Comparison of ENCODE assay signal across 19 cellular contexts in the genomic region with DNA sequence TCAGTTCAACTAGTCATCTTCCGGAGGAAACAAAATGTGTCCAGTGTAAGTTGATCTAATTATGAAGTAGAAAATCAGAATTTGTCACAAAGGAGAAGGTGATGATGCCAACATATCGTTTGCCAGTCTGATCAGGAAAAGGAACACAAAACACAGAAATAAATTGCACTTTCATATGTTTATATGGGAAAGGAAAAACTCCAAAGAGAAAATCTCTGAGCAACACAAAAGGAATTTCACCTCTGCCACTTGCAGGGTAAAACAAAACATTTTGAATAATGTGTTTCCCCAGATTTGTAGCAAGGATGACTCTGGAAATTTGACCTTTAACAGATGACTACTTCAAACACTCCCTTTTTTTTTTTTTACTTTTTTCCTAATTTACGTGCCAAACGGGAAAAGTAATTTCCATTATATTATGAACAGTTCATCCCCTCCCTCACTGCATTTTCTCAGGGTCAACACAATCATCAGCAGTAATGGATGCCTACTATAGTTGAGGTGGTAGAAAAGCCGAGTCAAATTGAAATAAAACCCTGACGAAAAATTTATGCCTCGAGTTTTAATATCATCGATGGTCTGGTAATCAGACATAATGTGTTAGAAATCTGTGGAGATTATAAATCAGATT. TPM values are rescaled to one million over a fixed set of nuclear protein-coding genes. Genes with fewer than 3 reads are reported as not detected.
DNase-seq lines count a peak whose midpoint lies in the region; ATAC-seq and TF ChIP-seq lines count a peak whose summit lies in the region.
"Had no signal": no experiment of that assay in that cellular context is flagged by ENCODE, and none has a peak within 500 bp of the region (broad histone marks: within the 10 kb centered on the region; RNA-seq: fewer than 3 reads in every experiment).

No MANE protein-coding gene starts in this region.

- H3K9me3 ChIP-seq in Karpas-422 (ENCODE audit: low read length) (peaks cover 23% of the 10 kb centered on the region; the same call in 1 of the 2 replicates), mesodermal cell (ENCODE audit: control insufficient read depth, low read length) (no peaks in the 10 kb centered on the region), mucosa of descending colon (no peaks in the 10 kb centered on the region)

- no peak overlapping the region for H3K9ac ChIP-seq in Karpas-422 (ENCODE audit: low read length)

- H3K27me3 ChIP-seq in ACC112 (ENCODE audit: insufficient read depth, low read length) (no peaks in the 10 kb centered on the region), Karpas-422 (ENCODE audit: low read length) (no peaks in the 10 kb centered on the region)

- H3K79me2 ChIP-seq in ACC112 (ENCODE audit: control insufficient read depth, insufficient read depth, low read length, unreplicated experiment) (no peaks in the 10 kb centered on the region), Karpas-422 (ENCODE audit: low read length) (no peaks in the 10 kb centered on the region)

- H3K4me2 ChIP-seq in Karpas-422 (ENCODE audit: low read depth, low read length, poor library complexity, severe bottlenecking), result no peak overlapping the region

- 100% methylated on average over 2 of the region's 8 CpGs; no CpG with 5 or more reads in 1 of the 2 experiments for WGBS in mesodermal cell (ENCODE audit: insufficient coverage in 2 of 2), 2 experiments

- DNase-seq in Karpas-422 (no peak), dermis microvascular lymphatic vessel endothelial cell (ENCODE audit: low read depth in 2 of 2) (peak; percentile 93 to 98), mucosa of descending colon (no peak), NCI-H2081 treated with DMSO at 0.1 percent for 48 hours (lab: John Stamatoyannopoulos, UW) (no peak), superior temporal gyrus (ENCODE audit: extremely low spot score) (no peak)
- no peak for DNase-seq in activated CD4-positive, alpha-beta T cell treated with anti-CD3 and anti-CD28 coated beads, Interleukin-2, amount 50 U/mL, for 4 hours
- DNase-seq: activated T-cell treated with anti-CD3 and anti-CD28 coated beads, Interleukin-2, amount 50 U/mL, for 48 hours; amniotic stem cell; COR-L47; effector CD8-positive, alpha-beta T cell; hypothalamus; NCI-H1105 treated with DMSO at 0.1 percent for 48 hours; nucleus accumbens; T-helper 1 cell had no signal

- H3K36me3 ChIP-seq in ACC112 (ENCODE audit: insufficient read depth, low read length) (no peaks in the 10 kb centered on the region), Karpas-422 (ENCODE audit: insufficient read depth, low read length) (no peaks in the 10 kb centered on the region), mesodermal cell (ENCODE audit: control insufficient read depth, insufficient read depth, low read length) (no peaks in the 10 kb centered on the region), mucosa of descending colon (ENCODE audit: low read depth) (no peaks in the 10 kb centered on the region)

- H2AFZ ChIP-seq in ACC112 (ENCODE audit: low read length, unreplicated experiment), result peak overlapping the region; percentile 68
- H2AFZ ChIP-seq in Karpas-422 (ENCODE audit: low read length), result peak overlapping the region; percentile 9; the same call in 1 of the 2 replicates

- ATAC-seq in mucosa of descending colon, result no peak

- H3K9me2 ChIP-seq in Karpas-422 (replicated peaks; ENCODE audit: insufficient read depth, low read length), result no peaks in the 10 kb centered on the region

- TF ChIP-seq CTCF in mucosa of descending colon (IDR thresholded peaks at IDR 0.05), result no peak

- intact Hi-C loops in mucosa of descending colon (cut with DNase I, micrococcal nuclease), result no loop called here

- H3K27ac ChIP-seq in ACC112 (ENCODE audit: low read depth, low read length) (peak overlapping the region; percentile 65), Karpas-422 (ENCODE audit: low read length) (no peak overlapping the region), mesodermal cell (ENCODE audit: low read depth, low read length, severe bottlenecking) (peak overlapping the region; percentile 62)

- H3K4me3 ChIP-seq in ACC112 (ENCODE audit: low read depth, low read length) (peak overlapping the region; percentile 33; the same call in 1 of the 2 replicates), Karpas-422 (ENCODE audit: low read length) (no peak overlapping the region), mesodermal cell (ENCODE audit: extremely low read depth, insufficient read depth, low read length, poor library complexity, severe bottlenecking) (no peak overlapping the region), mucosa of descending colon (no peak overlapping the region)
- H3K4me3 ChIP-seq: lung had no signal

- peaks cover 21% of the 10 kb centered on the region for H3K4me1 ChIP-seq in ACC112 (ENCODE audit: control insufficient read depth, insufficient read depth, low read length, unreplicated experiment)
- no peaks in the 10 kb centered on the region for H3K4me1 ChIP-seq in Karpas-422 (ENCODE audit: low read length)
- peaks cover 7% of the 10 kb centered on the region for H3K4me1 ChIP-seq in mesodermal cell (ENCODE audit: control insufficient read depth, insufficient read depth, low read length, poor library complexity, severe bottlenecking)
- H3K4me1 ChIP-seq in mucosa of descending colon (ENCODE audit: low read depth), result no peaks in the 10 kb centered on the region

- no peaks in the 10 kb centered on the region for H4K20me1 ChIP-seq in Karpas-422 (ENCODE audit: insufficient read depth, low read depth, low read length)

RNA-seq across cellular contexts. Expression of a gene that starts 25.6 kb away (rescaled TPM):
- total RNA-seq in Karpas-422 (2014; rRNA removed; shearing (Covaris generic); ENCODE audit: low replicate concordance), result not detected in 2 replicates
- under 0.01 and 0.13 TPM in 2 replicates for total RNA-seq in dermis microvascular lymphatic vessel endothelial cell
- 0.85 TPM for polyA plus RNA-seq in mesodermal cell (2013, experiment 1 of 2)
- polyA plus RNA-seq in mesodermal cell (2013, experiment 2 of 2), result 0.61 TPM
- under 1 TPM; 0.17 to 0.73 (median 0.35) TPM for total RNA-seq in mucosa of descending colon
- total RNA-seq: HT-29 had no signal
- polyA plus RNA-seq: AG04450 had no signal

Comparison
In these comparisons a context has a peak if more than half of its experiments do, and no peak if none do; other contexts are left out.
1. DNase-seq: peak in dermis microvascular lymphatic vessel endothelial cell (2 of 2); none in Karpas-422 (single experiment), mucosa of descending colon (0 of 3), NCI-H2081 treated with DMSO at 0.1 percent for 48 hours (single experiment), superior temporal gyrus (single experiment) and activated CD4-positive, alpha-beta T cell treated with anti-CD3 and anti-CD28 coated beads, Interleukin-2, amount 50 U/mL, for 4 hours (0 of 2).